Comparison of ENCODE assay signal across 9 cellular contexts in genomic region chr17:51585514-51586104, GRCh38.
DNase-seq lines count a peak whose midpoint lies in the region; ATAC-seq and TF ChIP-seq lines count a peak whose summit lies in the region.
"Had no signal": no experiment of that assay in that cellular context is flagged by ENCODE, and none has a peak within 500 bp of the region (broad histone marks: within the 10 kb centered on the region; RNA-seq: fewer than 3 reads in every experiment).

No MANE protein-coding gene starts in this region.

- DNase-seq in DND-41 (no peak), Karpas-422 (peak; percentile 71), WTC11 (ENCODE audit: low spot score) (peak; percentile 55), right lobe of liver (peak in 2 of 3 donors; percentile 21 to 44), NCI-H510A treated with DMSO at 0.1 percent for 48 hours (lab: John Stamatoyannopoulos, UW) (no peak)
- DNase-seq: activated effector memory CD4-positive, alpha-beta T cell treated with Interleukin-2 at 50 U/mL for 16 hours had no signal

- H3K4me3 ChIP-seq in DND-41 (ENCODE audit: low read depth in 1 of 2, low read length in 2 of 2): no peak overlapping the region
- H3K4me3 ChIP-seq in Karpas-422 (ENCODE audit: low read length): no peak overlapping the region
- no peak overlapping the region for H3K4me3 ChIP-seq in right lobe of liver

- H3K4me2 ChIP-seq in DND-41 (ENCODE audit: insufficient read depth, low read length) (no peak overlapping the region), Karpas-422 (ENCODE audit: low read depth, low read length, poor library complexity, severe bottlenecking) (no peak overlapping the region)

- H3K27ac Mint-ChIP-seq in WTC11: no peak overlapping the region

- ATAC-seq in DND-41 (ENCODE audit: insufficient read depth, low read depth) (no peak), WTC11 (peak; percentile 93), right lobe of liver (peak; percentile 73 to 86 (median 80)), GM19467 (IDR thresholded peaks at IDR 0.05; ENCODE audit: unreplicated experiment) (no peak), HG03342 (IDR thresholded peaks at IDR 0.05; ENCODE audit: unreplicated experiment) (no peak), HG02970 (IDR thresholded peaks at IDR 0.05; ENCODE audit: low FRiP score, unreplicated experiment) (no peak)

- POLR2A ChIA-PET in WTC11 (lab: Charles Lee): no interaction called here

- H3K36me3 Mint-ChIP-seq in WTC11: peaks cover 12% of the 10 kb centered on the region

- CTCF ChIA-PET in WTC11 (lab: Charles Lee): interaction anchor here (0.6 to 2.0 kb wide), 28 partner anchors 16 to 521 kb away, joined by 3 to 16 read pairs (median 3); no protein-coding TSS in a partner anchor

- H3K79me2 ChIP-seq in DND-41 (ENCODE audit: insufficient read depth, low read length) (no peaks in the 10 kb centered on the region), Karpas-422 (ENCODE audit: low read length) (no peaks in the 10 kb centered on the region)

- no peak overlapping the region for H3K4me3 Mint-ChIP-seq in WTC11

- H3K27me3 ChIP-seq in DND-41 (ENCODE audit: insufficient read depth, low read length, poor library complexity) (no peaks in the 10 kb centered on the region), Karpas-422 (ENCODE audit: low read length) (0 out of 2 replicates have a peak, but pooled peaks cover 2% of the 10 kb centered on the region), right lobe of liver (no peaks in the 10 kb centered on the region)

- H3K27ac ChIP-seq in DND-41 (ENCODE audit: low read length) (no peak overlapping the region), Karpas-422 (ENCODE audit: low read length) (no peak overlapping the region), right lobe of liver (no peak overlapping the region)

- H4K20me1 ChIP-seq in DND-41 (ENCODE audit: insufficient read depth, low read length) (no peaks in the 10 kb centered on the region), Karpas-422 (ENCODE audit: insufficient read depth, low read depth, low read length) (no peaks in the 10 kb centered on the region)

- H3K9ac ChIP-seq in DND-41 (ENCODE audit: low read depth, low read length): no peak overlapping the region
- H3K9ac ChIP-seq in Karpas-422 (ENCODE audit: low read length): no peak overlapping the region

- no peaks in the 10 kb centered on the region for H3K9me3 ChIP-seq in DND-41 (ENCODE audit: insufficient read depth, low read length, severe bottlenecking)
- H3K9me3 ChIP-seq in Karpas-422 (ENCODE audit: low read length): no peaks in the 10 kb centered on the region
- no peaks in the 10 kb centered on the region for H3K9me3 ChIP-seq in right lobe of liver

- TF ChIP-seq CTCF in DND-41 (IDR thresholded peaks at IDR 0.05; ENCODE audit: borderline replicate concordance, extremely low read depth, low read length, poor library complexity, severe bottlenecking) (peak; percentile 38), WTC11 (IDR thresholded peaks at IDR 0.05) (peak; percentile 22; the same call in 1 of the 2 replicates), right lobe of liver (IDR thresholded peaks at IDR 0.05) (peak; percentile 57 to 77 (median 66))

- H2AFZ ChIP-seq in DND-41 (ENCODE audit: low read depth, low read length) (no peak overlapping the region), Karpas-422 (ENCODE audit: low read length) (no peak overlapping the region)

- peaks cover 44% of the 10 kb centered on the region for H3K9me3 Mint-ChIP-seq in WTC11

- H3K4me1 ChIP-seq in DND-41 (ENCODE audit: insufficient read depth, low read length): peaks cover 7% of the 10 kb centered on the region
- no peaks in the 10 kb centered on the region for H3K4me1 ChIP-seq in Karpas-422 (ENCODE audit: low read length)
- no peaks in the 10 kb centered on the region for H3K4me1 ChIP-seq in right lobe of liver

- intact Hi-C loops in right lobe of liver (cut with DNase I): no loop called here

- WGBS in right lobe of liver (ENCODE audit: insufficient coverage, low coverage, low lambda C conversion rate, missing lambda C conversion rate): 3% methylated on average over 4 of the region's 4 CpGs

- TF ChIP-seq POLR2A in right lobe of liver (IDR thresholded peaks at IDR 0.05): no peak

- H3K36me3 ChIP-seq in DND-41 (ENCODE audit: insufficient read depth, low read length): no peaks in the 10 kb centered on the region
- no peaks in the 10 kb centered on the region for H3K36me3 ChIP-seq in Karpas-422 (ENCODE audit: insufficient read depth, low read length)
- no peaks in the 10 kb centered on the region for H3K36me3 ChIP-seq in right lobe of liver

- H3K27me3 Mint-ChIP-seq in WTC11 (ENCODE audit: low read depth): no peaks in the 10 kb centered on the region

- no peaks in the 10 kb centered on the region for H3K9me2 ChIP-seq in Karpas-422 (replicated peaks; ENCODE audit: insufficient read depth, low read length)

- no peaks in the 10 kb centered on the region for H3K4me1 Mint-ChIP-seq in WTC11

TF ChIP-seq in WTC11, 78 proteins besides CTCF, POLR2A, EP300 and RAD21:
- TF ChIP-seq ATF1 (CRISPR knock-in tag; IDR thresholded peaks at IDR 0.05) (no peak), TEAD1 (CRISPR knock-in tag; IDR thresholded peaks at IDR 0.05) (peak; percentile 21; the same call in 1 of the 2 replicates)
TF ChIP-seq in WTC11: peak in this region for 1.

Comparison
In these comparisons a context has a peak if more than half of its experiments do, and no peak if none do; other contexts are left out.
1. ATAC-seq: peak in WTC11 (single experiment) and right lobe of liver (4 of 4); none in DND-41 (single experiment), GM19467 (single experiment), HG03342 (single experiment) and HG02970 (single experiment).
2. DNase-seq: peak in Karpas-422 (single experiment), WTC11 (single experiment) and right lobe of liver (2 of 3); none in DND-41 (single experiment) and NCI-H510A treated with DMSO at 0.1 percent for 48 hours (single experiment).
3. Peak in every context shown above with its lines, with median percentiles within 50 percentile points of each other: CTCF ChIP-seq.